1 cellular context compared by ENCODE assay signal in the genomic region with DNA sequence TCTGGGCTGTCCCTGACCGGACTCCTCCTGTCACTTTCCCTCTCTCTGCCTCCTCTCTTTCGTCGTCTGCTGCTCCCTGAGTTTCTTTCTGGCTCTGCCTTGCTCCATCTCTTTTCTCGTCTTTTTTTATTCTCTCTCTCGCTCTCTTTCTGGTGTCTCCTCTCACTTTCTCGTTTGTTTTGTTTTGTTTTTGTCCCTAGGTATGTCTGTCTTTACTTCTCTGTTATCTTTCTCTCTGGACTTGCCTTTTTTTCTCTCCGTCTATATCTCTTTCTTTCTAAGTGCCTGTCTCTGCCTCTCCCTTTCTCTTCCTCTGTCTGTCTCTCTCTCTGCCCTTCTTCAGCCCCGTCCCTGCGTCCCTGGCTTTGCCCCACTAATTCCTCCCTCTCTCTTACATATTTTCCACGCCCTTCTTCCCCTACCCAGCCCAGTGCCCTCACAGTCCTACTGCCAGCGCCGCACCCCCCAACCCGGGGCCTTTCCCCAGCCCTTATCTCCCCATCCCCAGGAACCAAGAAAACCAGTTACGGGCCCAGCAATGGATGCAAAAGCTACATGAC.
TF ChIP-seq lines count a peak whose summit lies in the region.

No MANE protein-coding gene starts in this region.

TF ChIP-seq in GM23338, 12 proteins besides CTCF, POLR2A, EP300 and RAD21 (continued from another document):
- TF ChIP-seq, protein P1, sequence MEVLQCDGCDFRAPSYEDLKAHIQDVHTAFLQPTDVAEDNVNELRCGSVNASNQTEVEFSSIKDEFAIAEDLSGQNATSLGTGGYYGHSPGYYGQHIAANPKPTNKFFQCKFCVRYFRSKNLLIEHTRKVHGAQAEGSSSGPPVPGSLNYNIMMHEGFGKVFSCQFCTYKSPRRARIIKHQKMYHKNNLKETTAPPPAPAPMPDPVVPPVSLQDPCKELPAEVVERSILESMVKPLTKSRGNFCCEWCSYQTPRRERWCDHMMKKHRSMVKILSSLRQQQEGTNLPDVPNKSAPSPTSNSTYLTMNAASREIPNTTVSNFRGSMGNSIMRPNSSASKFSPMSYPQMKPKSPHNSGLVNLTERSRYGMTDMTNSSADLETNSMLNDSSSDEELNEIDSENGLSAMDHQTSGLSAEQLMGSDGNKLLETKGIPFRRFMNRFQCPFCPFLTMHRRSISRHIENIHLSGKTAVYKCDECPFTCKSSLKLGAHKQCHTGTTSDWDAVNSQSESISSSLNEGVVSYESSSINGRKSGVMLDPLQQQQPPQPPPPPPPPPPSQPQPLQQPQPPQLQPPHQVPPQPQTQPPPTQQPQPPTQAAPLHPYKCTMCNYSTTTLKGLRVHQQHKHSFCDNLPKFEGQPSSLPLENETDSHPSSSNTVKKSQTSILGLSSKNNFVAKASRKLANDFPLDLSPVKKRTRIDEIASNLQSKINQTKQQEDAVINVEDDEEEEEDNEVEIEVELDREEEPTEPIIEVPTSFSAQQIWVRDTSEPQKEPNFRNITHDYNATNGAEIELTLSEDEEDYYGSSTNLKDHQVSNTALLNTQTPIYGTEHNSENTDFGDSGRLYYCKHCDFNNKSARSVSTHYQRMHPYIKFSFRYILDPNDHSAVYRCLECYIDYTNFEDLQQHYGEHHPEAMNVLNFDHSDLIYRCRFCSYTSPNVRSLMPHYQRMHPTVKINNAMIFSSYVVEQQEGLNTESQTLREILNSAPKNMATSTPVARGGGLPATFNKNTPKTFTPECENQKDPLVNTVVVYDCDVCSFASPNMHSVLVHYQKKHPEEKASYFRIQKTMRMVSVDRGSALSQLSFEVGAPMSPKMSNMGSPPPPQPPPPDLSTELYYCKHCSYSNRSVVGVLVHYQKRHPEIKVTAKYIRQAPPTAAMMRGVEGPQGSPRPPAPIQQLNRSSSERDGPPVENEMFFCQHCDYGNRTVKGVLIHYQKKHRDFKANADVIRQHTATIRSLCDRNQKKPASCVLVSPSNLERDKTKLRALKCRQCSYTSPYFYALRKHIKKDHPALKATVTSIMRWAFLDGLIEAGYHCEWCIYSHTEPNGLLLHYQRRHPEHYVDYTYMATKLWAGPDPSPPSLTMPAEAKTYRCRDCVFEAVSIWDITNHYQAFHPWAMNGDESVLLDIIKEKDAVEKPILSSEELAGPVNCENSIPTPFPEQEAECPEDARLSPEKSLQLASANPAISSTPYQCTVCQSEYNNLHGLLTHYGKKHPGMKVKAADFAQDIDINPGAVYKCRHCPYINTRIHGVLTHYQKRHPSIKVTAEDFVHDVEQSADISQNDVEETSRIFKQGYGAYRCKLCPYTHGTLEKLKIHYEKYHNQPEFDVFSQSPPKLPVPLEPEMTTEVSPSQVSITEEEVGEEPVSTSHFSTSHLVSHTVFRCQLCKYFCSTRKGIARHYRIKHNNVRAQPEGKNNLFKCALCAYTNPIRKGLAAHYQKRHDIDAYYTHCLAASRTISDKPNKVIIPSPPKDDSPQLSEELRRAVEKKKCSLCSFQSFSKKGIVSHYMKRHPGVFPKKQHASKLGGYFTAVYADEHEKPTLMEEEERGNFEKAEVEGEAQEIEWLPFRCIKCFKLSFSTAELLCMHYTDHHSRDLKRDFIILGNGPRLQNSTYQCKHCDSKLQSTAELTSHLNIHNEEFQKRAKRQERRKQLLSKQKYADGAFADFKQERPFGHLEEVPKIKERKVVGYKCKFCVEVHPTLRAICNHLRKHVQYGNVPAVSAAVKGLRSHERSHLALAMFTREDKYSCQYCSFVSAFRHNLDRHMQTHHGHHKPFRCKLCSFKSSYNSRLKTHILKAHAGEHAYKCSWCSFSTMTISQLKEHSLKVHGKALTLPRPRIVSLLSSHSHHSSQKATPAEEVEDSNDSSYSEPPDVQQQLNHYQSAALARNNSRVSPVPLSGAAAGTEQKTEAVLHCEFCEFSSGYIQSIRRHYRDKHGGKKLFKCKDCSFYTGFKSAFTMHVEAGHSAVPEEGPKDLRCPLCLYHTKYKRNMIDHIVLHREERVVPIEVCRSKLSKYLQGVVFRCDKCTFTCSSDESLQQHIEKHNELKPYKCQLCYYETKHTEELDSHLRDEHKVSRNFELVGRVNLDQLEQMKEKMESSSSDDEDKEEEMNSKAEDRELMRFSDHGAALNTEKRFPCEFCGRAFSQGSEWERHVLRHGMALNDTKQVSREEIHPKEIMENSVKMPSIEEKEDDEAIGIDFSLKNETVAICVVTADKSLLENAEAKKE (CRISPR knock-in tag; IDR thresholded peaks at IDR 0.05), result no peak
- no peak for TF ChIP-seq ZNF114 (CRISPR knock-in tag; IDR thresholded peaks at IDR 0.05)
- TF ChIP-seq, protein P2, sequence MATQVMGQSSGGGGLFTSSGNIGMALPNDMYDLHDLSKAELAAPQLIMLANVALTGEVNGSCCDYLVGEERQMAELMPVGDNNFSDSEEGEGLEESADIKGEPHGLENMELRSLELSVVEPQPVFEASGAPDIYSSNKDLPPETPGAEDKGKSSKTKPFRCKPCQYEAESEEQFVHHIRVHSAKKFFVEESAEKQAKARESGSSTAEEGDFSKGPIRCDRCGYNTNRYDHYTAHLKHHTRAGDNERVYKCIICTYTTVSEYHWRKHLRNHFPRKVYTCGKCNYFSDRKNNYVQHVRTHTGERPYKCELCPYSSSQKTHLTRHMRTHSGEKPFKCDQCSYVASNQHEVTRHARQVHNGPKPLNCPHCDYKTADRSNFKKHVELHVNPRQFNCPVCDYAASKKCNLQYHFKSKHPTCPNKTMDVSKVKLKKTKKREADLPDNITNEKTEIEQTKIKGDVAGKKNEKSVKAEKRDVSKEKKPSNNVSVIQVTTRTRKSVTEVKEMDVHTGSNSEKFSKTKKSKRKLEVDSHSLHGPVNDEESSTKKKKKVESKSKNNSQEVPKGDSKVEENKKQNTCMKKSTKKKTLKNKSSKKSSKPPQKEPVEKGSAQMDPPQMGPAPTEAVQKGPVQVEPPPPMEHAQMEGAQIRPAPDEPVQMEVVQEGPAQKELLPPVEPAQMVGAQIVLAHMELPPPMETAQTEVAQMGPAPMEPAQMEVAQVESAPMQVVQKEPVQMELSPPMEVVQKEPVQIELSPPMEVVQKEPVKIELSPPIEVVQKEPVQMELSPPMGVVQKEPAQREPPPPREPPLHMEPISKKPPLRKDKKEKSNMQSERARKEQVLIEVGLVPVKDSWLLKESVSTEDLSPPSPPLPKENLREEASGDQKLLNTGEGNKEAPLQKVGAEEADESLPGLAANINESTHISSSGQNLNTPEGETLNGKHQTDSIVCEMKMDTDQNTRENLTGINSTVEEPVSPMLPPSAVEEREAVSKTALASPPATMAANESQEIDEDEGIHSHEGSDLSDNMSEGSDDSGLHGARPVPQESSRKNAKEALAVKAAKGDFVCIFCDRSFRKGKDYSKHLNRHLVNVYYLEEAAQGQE (IDR thresholded peaks at IDR 0.05; ENCODE audit: unreplicated experiment), result no peak
- TF ChIP-seq JUNB (IDR thresholded peaks at IDR 0.05; ENCODE audit: unreplicated experiment), result no peak
- no peak for TF ChIP-seq CREB1 (CRISPR knock-in tag; IDR thresholded peaks at IDR 0.05; ENCODE audit: low read depth)
- TF ChIP-seq EZH2phosphoT487 (IDR thresholded peaks at IDR 0.05; ENCODE audit: unreplicated experiment), result no peak
- TF ChIP-seq, protein P3, sequence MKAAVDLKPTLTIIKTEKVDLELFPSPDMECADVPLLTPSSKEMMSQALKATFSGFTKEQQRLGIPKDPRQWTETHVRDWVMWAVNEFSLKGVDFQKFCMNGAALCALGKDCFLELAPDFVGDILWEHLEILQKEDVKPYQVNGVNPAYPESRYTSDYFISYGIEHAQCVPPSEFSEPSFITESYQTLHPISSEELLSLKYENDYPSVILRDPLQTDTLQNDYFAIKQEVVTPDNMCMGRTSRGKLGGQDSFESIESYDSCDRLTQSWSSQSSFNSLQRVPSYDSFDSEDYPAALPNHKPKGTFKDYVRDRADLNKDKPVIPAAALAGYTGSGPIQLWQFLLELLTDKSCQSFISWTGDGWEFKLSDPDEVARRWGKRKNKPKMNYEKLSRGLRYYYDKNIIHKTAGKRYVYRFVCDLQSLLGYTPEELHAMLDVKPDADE (IDR thresholded peaks at IDR 0.05), result no peak
- no peak for TF ChIP-seq POLR2AphosphoS5 (IDR thresholded peaks at IDR 0.05; ENCODE audit: low read depth)
- no peak for TF ChIP-seq ZNF331 (CRISPR knock-in tag; IDR thresholded peaks at IDR 0.05; ENCODE audit: low read depth)
